3 cellular contexts compared by ENCODE assay signal in the genomic region with DNA sequence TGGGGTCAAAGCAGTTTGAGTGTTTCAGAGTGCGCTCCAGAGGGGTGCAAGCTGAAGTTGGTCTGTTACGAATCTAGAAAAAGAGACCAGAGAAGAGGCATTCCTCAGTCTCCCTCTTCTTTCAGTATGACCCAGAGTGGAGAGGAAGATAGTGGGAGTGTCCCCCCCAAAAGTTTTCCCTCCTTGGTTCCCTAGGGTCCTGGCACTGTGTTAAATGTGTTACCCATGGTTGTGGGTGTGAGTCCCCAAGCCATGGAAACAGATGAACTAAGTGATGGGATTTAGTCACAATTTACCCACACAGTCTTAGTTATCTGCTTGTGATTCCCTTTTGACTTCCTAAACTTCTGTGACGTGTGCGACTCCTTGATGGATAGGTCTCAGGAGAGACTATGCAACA.
TF ChIP-seq lines count a peak whose summit lies in the region.

No MANE protein-coding gene starts in this region.

TF ChIP-seq in SK-N-SH, 30 proteins besides CTCF, POLR2A, EP300 and RAD21:
- TF ChIP-seq FOXM1 (IDR thresholded peaks at IDR 0.05; ENCODE audit: low read depth) (no peak), RXRA (IDR thresholded peaks at IDR 0.05; ENCODE audit: borderline replicate concordance, low read depth) (no peak), SMC3 (IDR thresholded peaks at IDR 0.05; ENCODE audit: low read depth, low read length) (no peak), FOSL2 (IDR thresholded peaks at IDR 0.05; ENCODE audit: borderline replicate concordance, low read depth) (no peak), GABPA (IDR thresholded peaks at IDR 0.05; ENCODE audit: low read depth) (no peak), JUND (IDR thresholded peaks at IDR 0.05) (no peak)
- TF ChIP-seq, protein P1, sequence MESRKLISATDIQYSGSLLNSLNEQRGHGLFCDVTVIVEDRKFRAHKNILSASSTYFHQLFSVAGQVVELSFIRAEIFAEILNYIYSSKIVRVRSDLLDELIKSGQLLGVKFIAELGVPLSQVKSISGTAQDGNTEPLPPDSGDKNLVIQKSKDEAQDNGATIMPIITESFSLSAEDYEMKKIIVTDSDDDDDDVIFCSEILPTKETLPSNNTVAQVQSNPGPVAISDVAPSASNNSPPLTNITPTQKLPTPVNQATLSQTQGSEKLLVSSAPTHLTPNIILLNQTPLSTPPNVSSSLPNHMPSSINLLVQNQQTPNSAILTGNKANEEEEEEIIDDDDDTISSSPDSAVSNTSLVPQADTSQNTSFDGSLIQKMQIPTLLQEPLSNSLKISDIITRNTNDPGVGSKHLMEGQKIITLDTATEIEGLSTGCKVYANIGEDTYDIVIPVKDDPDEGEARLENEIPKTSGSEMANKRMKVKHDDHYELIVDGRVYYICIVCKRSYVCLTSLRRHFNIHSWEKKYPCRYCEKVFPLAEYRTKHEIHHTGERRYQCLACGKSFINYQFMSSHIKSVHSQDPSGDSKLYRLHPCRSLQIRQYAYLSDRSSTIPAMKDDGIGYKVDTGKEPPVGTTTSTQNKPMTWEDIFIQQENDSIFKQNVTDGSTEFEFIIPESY (IDR thresholded peaks at IDR 0.05; ENCODE audit: borderline replicate concordance, low read depth), result no peak
TF ChIP-seq in SK-N-SH: peak in this region for 0.

TF ChIP-seq in SK-N-SH treated with all-trans-retinoic acid at 6 μM for 48 hours, 23 proteins besides CTCF, POLR2A, EP300 and RAD21:
- TF ChIP-seq RARB (CRISPR knock-in tag; IDR thresholded peaks at IDR 0.05) (no peak), ISL1 (CRISPR knock-in tag; IDR thresholded peaks at IDR 0.05) (no peak)
- TF ChIP-seq, protein P2, sequence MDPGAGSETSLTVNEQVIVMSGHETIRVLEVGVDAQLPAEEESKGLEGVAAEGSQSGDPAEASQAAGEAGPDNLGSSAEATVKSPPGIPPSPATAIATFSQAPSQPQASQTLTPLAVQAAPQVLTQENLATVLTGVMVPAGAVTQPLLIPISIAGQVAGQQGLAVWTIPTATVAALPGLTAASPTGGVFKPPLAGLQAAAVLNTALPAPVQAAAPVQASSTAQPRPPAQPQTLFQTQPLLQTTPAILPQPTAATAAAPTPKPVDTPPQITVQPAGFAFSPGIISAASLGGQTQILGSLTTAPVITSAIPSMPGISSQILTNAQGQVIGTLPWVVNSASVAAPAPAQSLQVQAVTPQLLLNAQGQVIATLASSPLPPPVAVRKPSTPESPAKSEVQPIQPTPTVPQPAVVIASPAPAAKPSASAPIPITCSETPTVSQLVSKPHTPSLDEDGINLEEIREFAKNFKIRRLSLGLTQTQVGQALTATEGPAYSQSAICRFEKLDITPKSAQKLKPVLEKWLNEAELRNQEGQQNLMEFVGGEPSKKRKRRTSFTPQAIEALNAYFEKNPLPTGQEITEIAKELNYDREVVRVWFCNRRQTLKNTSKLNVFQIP (CRISPR knock-in tag; IDR thresholded peaks at IDR 0.05; ENCODE audit: borderline replicate concordance, low read depth), result no peak
- TF ChIP-seq, protein P3, sequence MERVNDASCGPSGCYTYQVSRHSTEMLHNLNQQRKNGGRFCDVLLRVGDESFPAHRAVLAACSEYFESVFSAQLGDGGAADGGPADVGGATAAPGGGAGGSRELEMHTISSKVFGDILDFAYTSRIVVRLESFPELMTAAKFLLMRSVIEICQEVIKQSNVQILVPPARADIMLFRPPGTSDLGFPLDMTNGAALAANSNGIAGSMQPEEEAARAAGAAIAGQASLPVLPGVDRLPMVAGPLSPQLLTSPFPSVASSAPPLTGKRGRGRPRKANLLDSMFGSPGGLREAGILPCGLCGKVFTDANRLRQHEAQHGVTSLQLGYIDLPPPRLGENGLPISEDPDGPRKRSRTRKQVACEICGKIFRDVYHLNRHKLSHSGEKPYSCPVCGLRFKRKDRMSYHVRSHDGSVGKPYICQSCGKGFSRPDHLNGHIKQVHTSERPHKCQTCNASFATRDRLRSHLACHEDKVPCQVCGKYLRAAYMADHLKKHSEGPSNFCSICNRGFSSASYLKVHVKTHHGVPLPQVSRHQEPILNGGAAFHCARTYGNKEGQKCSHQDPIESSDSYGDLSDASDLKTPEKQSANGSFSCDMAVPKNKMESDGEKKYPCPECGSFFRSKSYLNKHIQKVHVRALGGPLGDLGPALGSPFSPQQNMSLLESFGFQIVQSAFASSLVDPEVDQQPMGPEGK (CRISPR knock-in tag; IDR thresholded peaks at IDR 0.05; ENCODE audit: borderline replicate concordance), result no peak

TF ChIP-seq in H1, 55 proteins besides CTCF, POLR2A, EP300 and RAD21:
- TF ChIP-seq, protein P4, sequence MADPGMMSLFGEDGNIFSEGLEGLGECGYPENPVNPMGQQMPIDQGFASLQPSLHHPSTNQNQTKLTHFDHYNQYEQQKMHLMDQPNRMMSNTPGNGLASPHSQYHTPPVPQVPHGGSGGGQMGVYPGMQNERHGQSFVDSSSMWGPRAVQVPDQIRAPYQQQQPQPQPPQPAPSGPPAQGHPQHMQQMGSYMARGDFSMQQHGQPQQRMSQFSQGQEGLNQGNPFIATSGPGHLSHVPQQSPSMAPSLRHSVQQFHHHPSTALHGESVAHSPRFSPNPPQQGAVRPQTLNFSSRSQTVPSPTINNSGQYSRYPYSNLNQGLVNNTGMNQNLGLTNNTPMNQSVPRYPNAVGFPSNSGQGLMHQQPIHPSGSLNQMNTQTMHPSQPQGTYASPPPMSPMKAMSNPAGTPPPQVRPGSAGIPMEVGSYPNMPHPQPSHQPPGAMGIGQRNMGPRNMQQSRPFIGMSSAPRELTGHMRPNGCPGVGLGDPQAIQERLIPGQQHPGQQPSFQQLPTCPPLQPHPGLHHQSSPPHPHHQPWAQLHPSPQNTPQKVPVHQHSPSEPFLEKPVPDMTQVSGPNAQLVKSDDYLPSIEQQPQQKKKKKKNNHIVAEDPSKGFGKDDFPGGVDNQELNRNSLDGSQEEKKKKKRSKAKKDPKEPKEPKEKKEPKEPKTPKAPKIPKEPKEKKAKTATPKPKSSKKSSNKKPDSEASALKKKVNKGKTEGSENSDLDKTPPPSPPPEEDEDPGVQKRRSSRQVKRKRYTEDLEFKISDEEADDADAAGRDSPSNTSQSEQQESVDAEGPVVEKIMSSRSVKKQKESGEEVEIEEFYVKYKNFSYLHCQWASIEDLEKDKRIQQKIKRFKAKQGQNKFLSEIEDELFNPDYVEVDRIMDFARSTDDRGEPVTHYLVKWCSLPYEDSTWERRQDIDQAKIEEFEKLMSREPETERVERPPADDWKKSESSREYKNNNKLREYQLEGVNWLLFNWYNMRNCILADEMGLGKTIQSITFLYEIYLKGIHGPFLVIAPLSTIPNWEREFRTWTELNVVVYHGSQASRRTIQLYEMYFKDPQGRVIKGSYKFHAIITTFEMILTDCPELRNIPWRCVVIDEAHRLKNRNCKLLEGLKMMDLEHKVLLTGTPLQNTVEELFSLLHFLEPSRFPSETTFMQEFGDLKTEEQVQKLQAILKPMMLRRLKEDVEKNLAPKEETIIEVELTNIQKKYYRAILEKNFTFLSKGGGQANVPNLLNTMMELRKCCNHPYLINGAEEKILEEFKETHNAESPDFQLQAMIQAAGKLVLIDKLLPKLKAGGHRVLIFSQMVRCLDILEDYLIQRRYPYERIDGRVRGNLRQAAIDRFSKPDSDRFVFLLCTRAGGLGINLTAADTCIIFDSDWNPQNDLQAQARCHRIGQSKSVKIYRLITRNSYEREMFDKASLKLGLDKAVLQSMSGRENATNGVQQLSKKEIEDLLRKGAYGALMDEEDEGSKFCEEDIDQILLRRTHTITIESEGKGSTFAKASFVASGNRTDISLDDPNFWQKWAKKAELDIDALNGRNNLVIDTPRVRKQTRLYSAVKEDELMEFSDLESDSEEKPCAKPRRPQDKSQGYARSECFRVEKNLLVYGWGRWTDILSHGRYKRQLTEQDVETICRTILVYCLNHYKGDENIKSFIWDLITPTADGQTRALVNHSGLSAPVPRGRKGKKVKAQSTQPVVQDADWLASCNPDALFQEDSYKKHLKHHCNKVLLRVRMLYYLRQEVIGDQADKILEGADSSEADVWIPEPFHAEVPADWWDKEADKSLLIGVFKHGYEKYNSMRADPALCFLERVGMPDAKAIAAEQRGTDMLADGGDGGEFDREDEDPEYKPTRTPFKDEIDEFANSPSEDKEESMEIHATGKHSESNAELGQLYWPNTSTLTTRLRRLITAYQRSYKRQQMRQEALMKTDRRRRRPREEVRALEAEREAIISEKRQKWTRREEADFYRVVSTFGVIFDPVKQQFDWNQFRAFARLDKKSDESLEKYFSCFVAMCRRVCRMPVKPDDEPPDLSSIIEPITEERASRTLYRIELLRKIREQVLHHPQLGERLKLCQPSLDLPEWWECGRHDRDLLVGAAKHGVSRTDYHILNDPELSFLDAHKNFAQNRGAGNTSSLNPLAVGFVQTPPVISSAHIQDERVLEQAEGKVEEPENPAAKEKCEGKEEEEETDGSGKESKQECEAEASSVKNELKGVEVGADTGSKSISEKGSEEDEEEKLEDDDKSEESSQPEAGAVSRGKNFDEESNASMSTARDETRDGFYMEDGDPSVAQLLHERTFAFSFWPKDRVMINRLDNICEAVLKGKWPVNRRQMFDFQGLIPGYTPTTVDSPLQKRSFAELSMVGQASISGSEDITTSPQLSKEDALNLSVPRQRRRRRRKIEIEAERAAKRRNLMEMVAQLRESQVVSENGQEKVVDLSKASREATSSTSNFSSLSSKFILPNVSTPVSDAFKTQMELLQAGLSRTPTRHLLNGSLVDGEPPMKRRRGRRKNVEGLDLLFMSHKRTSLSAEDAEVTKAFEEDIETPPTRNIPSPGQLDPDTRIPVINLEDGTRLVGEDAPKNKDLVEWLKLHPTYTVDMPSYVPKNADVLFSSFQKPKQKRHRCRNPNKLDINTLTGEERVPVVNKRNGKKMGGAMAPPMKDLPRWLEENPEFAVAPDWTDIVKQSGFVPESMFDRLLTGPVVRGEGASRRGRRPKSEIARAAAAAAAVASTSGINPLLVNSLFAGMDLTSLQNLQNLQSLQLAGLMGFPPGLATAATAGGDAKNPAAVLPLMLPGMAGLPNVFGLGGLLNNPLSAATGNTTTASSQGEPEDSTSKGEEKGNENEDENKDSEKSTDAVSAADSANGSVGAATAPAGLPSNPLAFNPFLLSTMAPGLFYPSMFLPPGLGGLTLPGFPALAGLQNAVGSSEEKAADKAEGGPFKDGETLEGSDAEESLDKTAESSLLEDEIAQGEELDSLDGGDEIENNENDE (IDR thresholded peaks at IDR 0.05; ENCODE audit: insufficient replicate concordance, low read length), result no peak
- peak; percentile 91; the same call in 1 of the 2 replicates for TF ChIP-seq CBX5 (IDR thresholded peaks at IDR 0.05; ENCODE audit: low read depth, low read length)
TF ChIP-seq in H1: peak in this region for 1.
